8 cellular contexts compared by ENCODE assay signal in the genomic region with DNA sequence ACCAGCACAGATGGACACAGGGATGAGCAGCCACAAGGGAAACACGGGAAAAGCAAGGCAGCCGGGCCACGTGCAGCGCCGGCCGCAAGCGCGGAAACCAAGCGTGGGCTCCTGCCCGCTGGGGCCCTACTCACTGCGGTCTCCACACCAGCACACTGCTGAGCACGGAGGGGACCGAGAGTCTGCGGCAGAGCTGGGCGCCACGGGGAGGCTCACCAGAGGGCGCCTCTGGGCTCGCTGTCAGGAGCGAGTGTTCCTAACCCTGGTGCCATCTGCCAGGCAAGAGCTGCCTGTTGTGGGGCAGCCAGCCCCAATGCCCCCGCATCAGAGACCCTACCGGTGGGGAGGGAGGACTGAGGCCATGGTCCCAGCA. TPM values are rescaled to one million over a fixed set of nuclear protein-coding genes. Genes with fewer than 3 reads are reported as not detected.
DNase-seq lines count a peak whose midpoint lies in the region; ATAC-seq lines count a peak whose summit lies in the region.

No MANE protein-coding gene starts in this region.

- peak overlapping the region; percentile 56 to 66 for H3K9ac ChIP-seq in duodenal mucosa (ENCODE audit: low read depth in 1 of 2, low read length in 2 of 2)

- peak; percentile 13 to 39 for DNase-seq in AML-193 (lab: John Stamatoyannopoulos, UW)
- peak; percentile 49 to 61 for DNase-seq in Kasumi-1 (lab: John Stamatoyannopoulos, UW)
- peak; percentile 83 to 89 for DNase-seq in activated CD4-positive, alpha-beta T cell treated with anti-CD3 and anti-CD28 coated beads, Interleukin-2, amount 50 U/mL, for 48 hours
- DNase-seq in mucosa of gallbladder (ENCODE audit: low spot score) = peak; percentile 55
- DNase-seq in stimulated activated CD8-positive, alpha-beta memory T cell treated with anti-CD3 and anti-CD28 coated beads, Interleukin-4, amount 100 ng/mL, for 24 hours (ENCODE audit: low read depth) = peak; percentile 68
- no peak for DNase-seq in NCI-H2029 treated with DMSO at 0.1 percent for 48 hours (lab: John Stamatoyannopoulos, UW)

- no peaks in the 10 kb centered on the region for H3K27me3 ChIP-seq in duodenal mucosa (ENCODE audit: control insufficient read depth in 1 of 2, insufficient read depth in 2 of 2, low read length in 2 of 2)

- H3K27ac ChIP-seq in duodenal mucosa (ENCODE audit: low read depth, low read length) = peak overlapping the region; percentile 54

- H3K4me3 ChIP-seq in duodenal mucosa (ENCODE audit: low read depth in 1 of 2, low read length in 2 of 2) = peak overlapping the region; percentile 58 to 61

- H3K36me3 ChIP-seq in duodenal mucosa (ENCODE audit: control insufficient read depth in 1 of 2, insufficient read depth in 2 of 2, low read length in 2 of 2) = peaks cover 12 to 46% of the 10 kb centered on the region in 2 donors

- H3K4me1 ChIP-seq in duodenal mucosa (ENCODE audit: control insufficient read depth in 1 of 2, insufficient read depth in 2 of 2, low read length in 2 of 2) = peaks cover 54 to 59% of the 10 kb centered on the region in 2 donors

- peak; percentile 40 for ATAC-seq in GM19395 (IDR thresholded peaks at IDR 0.05; ENCODE audit: unreplicated experiment)

- no peaks in the 10 kb centered on the region for H3K9me3 ChIP-seq in duodenal mucosa (ENCODE audit: control insufficient read depth in 1 of 2, low read length in 2 of 2)

RNA-seq across cellular contexts. Expression of gene MPND, which starts 26.5 kb away (rescaled TPM):
- total RNA-seq in mucosa of gallbladder = 26.1 TPM

RNA-seq across cellular contexts. Expression of gene SH3GL1, which starts 30.5 kb away (rescaled TPM):
- 56.9 TPM for total RNA-seq in mucosa of gallbladder

RNA-seq across cellular contexts. Expression of gene STAP2, which starts 31.2 kb away (rescaled TPM):
- 37.8 TPM for total RNA-seq in mucosa of gallbladder

RNA-seq across cellular contexts. Expression of gene CHAF1A, which starts 32.6 kb away (rescaled TPM):
- 8.3 TPM for total RNA-seq in mucosa of gallbladder
